Comparison of ENCODE assay signal across 34 cellular contexts in genomic region chr9:117636681-117637080, GRCh38.
"Had no signal": no experiment of that assay in that cellular context is flagged by ENCODE, and none has a peak within 500 bp of the region (broad histone marks: within the 10 kb centered on the region; RNA-seq: fewer than 3 reads in every experiment).

No MANE protein-coding gene starts in this region.

- H3K4me2 ChIP-seq: KMS-11 had no signal

- H3K27me3 ChIP-seq: MG63 had no signal

- H3K4me3 ChIP-seq: MG63 had no signal

- H3K27ac ChIP-seq: KMS-11 had no signal

- DNase-seq: Karpas-422, Kasumi-1, KG1, MG63, MM.1S, MV-4-11, NCI-H1048, NCI-H1092, NCI-H1092 treated with DMSO at 0.1 percent for 48 hours, NCI-H1105, NCI-H1105 treated with DMSO at 0.1 percent for 48 hours, NCI-H1417, NCI-H1417 treated with DMSO at 0.1 percent for 48 hours, NCI-H1436, NCI-H1436 treated with DMSO at 0.1 percent for 48 hours, NCI-H146, NCI-H1694, NCI-H1694 treated with DMSO at 0.1 percent for 48 hours, NCI-H187, NCI-H187 treated with DMSO at 0.1 percent for 48 hours, NCI-H1930, NCI-H2029, NCI-H2029 treated with DMSO at 0.1 percent for 48 hours, NCI-H2081, NCI-H2081 treated with DMSO at 0.1 percent for 48 hours, NCI-H2107, NCI-H2171, NCI-H2171 treated with DMSO at 0.1 percent for 48 hours, NCI-H2227 treated with DMSO at 0.1 percent for 48 hours, NCI-H226, NCI-H345, NCI-H446, NCI-H446 treated with DMSO at 0.1 percent for 48 hours had no signal

- H3K9me3 ChIP-seq: MG63 had no signal

- H3K9ac ChIP-seq: KMS-11 had no signal

- H3K36me3 ChIP-seq: MG63 had no signal
